Comparison of ENCODE assay signal across 17 cellular contexts in genomic region chr7:42572561-42572960, GRCh38.
A peak's percentile ranks its signal among the peaks of the same experiment; 100 is the strongest.
DNase-seq lines count a peak whose midpoint lies in the region; ATAC-seq and TF ChIP-seq lines count a peak whose summit lies in the region.
"Had no signal": no experiment of that assay in that cellular context is flagged by ENCODE, and none has a peak within 500 bp of the region (broad histone marks: within the 10 kb centered on the region; RNA-seq: fewer than 3 reads in every experiment).

No MANE protein-coding gene starts in this region.

- no TSS peak for BruUV-seq in MCF 10A (replicated peaks; lab: Mats Ljungman, UMichigan)
- BruUV-seq in mammary epithelial cell (replicated peaks; lab: Mats Ljungman, UMichigan) = no TSS peak

- H3K27me3 ChIP-seq in breast epithelium (no peaks in the 10 kb centered on the region), mammary epithelial cell (ENCODE audit: insufficient read depth, low read length) (no peaks in the 10 kb centered on the region), muscle layer of colon (ENCODE audit: control insufficient read depth in 1 of 2, insufficient read depth in 2 of 2, low read length in 2 of 2) (no peaks in the 10 kb centered on the region)
- H3K27me3 ChIP-seq: BLaER1 had no signal

- no peaks in the 10 kb centered on the region for H3K36me3 Mint-ChIP-seq in MCF 10A (ENCODE audit: insufficient read depth, unreplicated experiment)
- H3K36me3 Mint-ChIP-seq in activated naive CD8-positive, alpha-beta T cell treated with anti-CD3 and anti-CD28 coated beads for 36 hours = no peaks in the 10 kb centered on the region
- H3K36me3 Mint-ChIP-seq in stimulated activated effector memory CD8-positive, alpha-beta T cell treated with anti-CD3 and anti-CD28 coated beads, Interleukin-12 subunit alpha, Interleukin-12 subunit beta, amount 100 ng/mL, for 72 hours = no peaks in the 10 kb centered on the region
- H3K36me3 Mint-ChIP-seq: CD14-positive monocyte; CD4-positive, alpha-beta memory T cell had no signal

- H3K36me3 ChIP-seq in breast epithelium (no peaks in the 10 kb centered on the region), mammary epithelial cell (ENCODE audit: insufficient read depth, low read length) (no peaks in the 10 kb centered on the region), muscle layer of colon (ENCODE audit: insufficient read depth, low read length) (no peaks in the 10 kb centered on the region)
- H3K36me3 ChIP-seq: BLaER1 had no signal

- WGBS in mammary epithelial cell (ENCODE audit: low coverage, missing lambda C conversion rate) = 7% methylated on average over 1 of the region's 1 CpG

- peak overlapping the region; percentile 11 for H2AFZ ChIP-seq in mammary epithelial cell (ENCODE audit: low read depth, low read length)

- H3K27ac Mint-ChIP-seq in MCF 10A (ENCODE audit: low read depth, unreplicated experiment) = no peak overlapping the region
- H3K27ac Mint-ChIP-seq in activated naive CD8-positive, alpha-beta T cell treated with anti-CD3 and anti-CD28 coated beads for 36 hours = no peak overlapping the region
- H3K27ac Mint-ChIP-seq in stimulated activated effector memory CD8-positive, alpha-beta T cell treated with anti-CD3 and anti-CD28 coated beads, Interleukin-12 subunit alpha, Interleukin-12 subunit beta, amount 100 ng/mL, for 72 hours = no peak overlapping the region
- H3K27ac Mint-ChIP-seq: CD14-positive monocyte; CD4-positive, alpha-beta memory T cell; H9 had no signal

- H3K27ac ChIP-seq in breast epithelium (peak overlapping the region; percentile 66 to 68), mammary epithelial cell (ENCODE audit: insufficient read depth, low read depth, low read length) (no peak overlapping the region), muscle layer of colon (ENCODE audit: low read depth, low read length) (peak overlapping the region; percentile 3)
- H3K27ac ChIP-seq: BLaER1 had no signal

- ATAC-seq in stimulated activated effector memory CD8-positive, alpha-beta T cell treated with anti-CD3 and anti-CD28 coated beads, Interleukin-12 subunit alpha, Interleukin-12 subunit beta, amount 100 ng/mL, for 72 hours = no peak
- ATAC-seq: GM12878 had no signal

- H3K4me3 Mint-ChIP-seq in MCF 10A (ENCODE audit: unreplicated experiment) = no peak overlapping the region
- H3K4me3 Mint-ChIP-seq in activated naive CD8-positive, alpha-beta T cell treated with anti-CD3 and anti-CD28 coated beads for 36 hours = no peak overlapping the region
- H3K4me3 Mint-ChIP-seq in stimulated activated effector memory CD8-positive, alpha-beta T cell treated with anti-CD3 and anti-CD28 coated beads, Interleukin-12 subunit alpha, Interleukin-12 subunit beta, amount 100 ng/mL, for 72 hours = no peak overlapping the region
- H3K4me3 Mint-ChIP-seq: CD14-positive monocyte; CD4-positive, alpha-beta memory T cell; H9 had no signal

- no peaks in the 10 kb centered on the region for H3K79me2 ChIP-seq in mammary epithelial cell (ENCODE audit: insufficient read depth, low read length)

- H3K4me1 Mint-ChIP-seq in MCF 10A (ENCODE audit: insufficient read depth, unreplicated experiment) = peaks cover 15% of the 10 kb centered on the region
- no peaks in the 10 kb centered on the region for H3K4me1 Mint-ChIP-seq in activated naive CD8-positive, alpha-beta T cell treated with anti-CD3 and anti-CD28 coated beads for 36 hours
- no peaks in the 10 kb centered on the region for H3K4me1 Mint-ChIP-seq in stimulated activated effector memory CD8-positive, alpha-beta T cell treated with anti-CD3 and anti-CD28 coated beads, Interleukin-12 subunit alpha, Interleukin-12 subunit beta, amount 100 ng/mL, for 72 hours
- H3K4me1 Mint-ChIP-seq: CD14-positive monocyte; CD4-positive, alpha-beta memory T cell had no signal

- H3K9me3 ChIP-seq in breast epithelium = no peaks in the 10 kb centered on the region
- no peaks in the 10 kb centered on the region for H3K9me3 ChIP-seq in mammary epithelial cell (replicated peaks; ENCODE audit: insufficient read depth, low read length)
- no peaks in the 10 kb centered on the region for H3K9me3 ChIP-seq in muscle layer of colon (ENCODE audit: low read length)
- H3K9me3 ChIP-seq: BLaER1 had no signal

- in situ Hi-C loops in mammary epithelial cell (cut with MboI; ENCODE audit: low sequenced_read_pairs in 2 of 2) = loop anchor here (10.0 to 25.0 kb wide), 2 partner anchors 610 to 628 kb away; no protein-coding TSS in a partner anchor

- H3K9ac ChIP-seq in mammary epithelial cell (ENCODE audit: insufficient read depth, low read length) (no peak overlapping the region), muscle layer of colon (ENCODE audit: low read length) (no peak overlapping the region)
- H3K9ac ChIP-seq: BLaER1 had no signal

- TF ChIP-seq CTCF in breast epithelium (IDR thresholded peaks at IDR 0.05) = no peak
- TF ChIP-seq CTCF in MCF 10A (IDR thresholded peaks at IDR 0.05; ENCODE audit: unreplicated experiment) = no peak
- TF ChIP-seq CTCF in mammary epithelial cell (conservative IDR thresholded peaks at IDR 0.05 in 1 of 2, IDR thresholded peaks at IDR 0.05 in 1 of 2; ENCODE audit: extremely low read depth in 1 of 2, insufficient read depth in 1 of 2, low read depth in 1 of 2, low read length in 2 of 2) = no peak

- intact Hi-C loops in breast epithelium (cut with DNase I; ENCODE audit: low total_unique reads) = no loop called here
- intact Hi-C loops in MCF 10A (cut with micrococcal nuclease) = loop anchor here (10.0 kb wide), 1 partner anchor 312 kb away; no protein-coding TSS in a partner anchor
- intact Hi-C loops in mammary epithelial cell (cut with micrococcal nuclease) = loop anchor here (10.0 kb wide), 1 partner anchor 458 kb away; no protein-coding TSS in a partner anchor
- intact Hi-C loops in cardiac septum (cut with DNase I) = no loop called here

- H3K4me2 ChIP-seq in mammary epithelial cell (ENCODE audit: insufficient read depth, low read depth, low read length) = no peak overlapping the region
- H3K4me2 ChIP-seq: BLaER1 had no signal

- H4K20me1 ChIP-seq in mammary epithelial cell (ENCODE audit: insufficient read depth, low read length) = no peaks in the 10 kb centered on the region
- H4K20me1 ChIP-seq: BLaER1 had no signal

- no peak for TF ChIP-seq POLR2A in breast epithelium (IDR thresholded peaks at IDR 0.05)

- peaks cover 0 to 8% of the 10 kb centered on the region in 2 donors for H3K4me1 ChIP-seq in breast epithelium
- peaks cover 3% of the 10 kb centered on the region for H3K4me1 ChIP-seq in mammary epithelial cell (ENCODE audit: insufficient read depth, low read length)
- peaks cover 43% of the 10 kb centered on the region for H3K4me1 ChIP-seq in muscle layer of colon (ENCODE audit: insufficient read depth, low read length)

- no peak overlapping the region for H3K4me3 ChIP-seq in breast epithelium
- H3K4me3 ChIP-seq in mammary epithelial cell (replicated peaks in 1 of 3; ENCODE audit: insufficient read depth in 1 of 3, low read depth in 2 of 3, low read length in 3 of 3) = no peak overlapping the region
- no peak overlapping the region for H3K4me3 ChIP-seq in muscle layer of colon (ENCODE audit: low read depth in 1 of 2, low read length in 2 of 2)
- H3K4me3 ChIP-seq: BLaER1, GM12878 had no signal

- CTCF ChIA-PET in MCF 10A (lab: Yijun Ruan, JAX) = interaction anchor here (0.6 to 1.2 kb wide), 8 partner anchors 10 to 632 kb away, joined by 3 to 5 read pairs (median 3); no protein-coding TSS in a partner anchor
- CTCF ChIA-PET in mammary epithelial cell (lab: Charles Lee; ENCODE audit: low non-redundant PET) = no interaction called here

- H3K27me3 Mint-ChIP-seq in MCF 10A (ENCODE audit: insufficient read depth, unreplicated experiment) = no peaks in the 10 kb centered on the region
- H3K27me3 Mint-ChIP-seq in activated naive CD8-positive, alpha-beta T cell treated with anti-CD3 and anti-CD28 coated beads for 36 hours = no peaks in the 10 kb centered on the region
- H3K27me3 Mint-ChIP-seq: CD4-positive, alpha-beta memory T cell had no signal

- dilution Hi-C loops in mammary epithelial cell (cut with HindIII; ENCODE audit: low sequenced_read_pairs) = no loop called here

- DNase-seq in breast epithelium (ENCODE audit: low spot score in 2 of 2) (no peak), MCF 10A (ENCODE audit: unreplicated experiment) (no peak), mammary epithelial cell (no peak), cardiac septum (ENCODE audit: low spot score) (no peak), NCI-H510A (lab: John Stamatoyannopoulos, UW) (no peak)
- no peak for DNase-seq in activated naive CD8-positive, alpha-beta T cell treated with anti-CD3 and anti-CD28 coated beads for 36 hours
- no peak for DNase-seq in stimulated activated effector memory CD8-positive, alpha-beta T cell treated with anti-CD3 and anti-CD28 coated beads, Interleukin-12 subunit alpha, Interleukin-12 subunit beta, amount 100 ng/mL, for 72 hours (ENCODE audit: low spot score in 2 of 2)
- DNase-seq: 8988T; Calu3; CD4-positive, alpha-beta memory T cell; DND-41; EL; H9 had no signal

- H3K9me3 Mint-ChIP-seq in MCF 10A (ENCODE audit: unreplicated experiment) = peaks cover 8% of the 10 kb centered on the region
- H3K9me3 Mint-ChIP-seq in activated naive CD8-positive, alpha-beta T cell treated with anti-CD3 and anti-CD28 coated beads for 36 hours = no peaks in the 10 kb centered on the region
- H3K9me3 Mint-ChIP-seq in stimulated activated effector memory CD8-positive, alpha-beta T cell treated with anti-CD3 and anti-CD28 coated beads, Interleukin-12 subunit alpha, Interleukin-12 subunit beta, amount 100 ng/mL, for 72 hours = peaks cover 17% of the 10 kb centered on the region

- POLR2A ChIA-PET in MCF 10A (lab: Yijun Ruan, JAX) = interaction anchor here (1.3 kb wide), 1 partner anchor 299 kb away, joined by 3 read pairs; no protein-coding TSS in a partner anchor

Comparison
In these comparisons a context has a peak if more than half of its experiments do, and no peak if none do; other contexts are left out.
1. intact Hi-C loops: an anchor here in MCF 10A (10.0 kb wide) and mammary epithelial cell (10.0 kb wide); none called in breast epithelium and cardiac septum.